ENCODE assay signal across 21 cellular contexts in genomic region chr14:71163842-71164500, GRCh38.
DNase-seq lines count a peak whose midpoint lies in the region; ATAC-seq, FAIRE-seq and TF ChIP-seq lines count a peak whose summit lies in the region.
"Had no signal": no experiment of that assay in that cellular context is flagged by ENCODE, and none has a peak within 500 bp of the region (broad histone marks: within the 10 kb centered on the region; RNA-seq: fewer than 3 reads in every experiment).

No MANE protein-coding gene starts in this region.

- in situ Hi-C loops in HepG2 (cut with HindIII; ENCODE audit: extremely low pct_ligation_motif_present, low pct_unique_long_range_greater_than_20kb), result no loop called here

- H3K9ac ChIP-seq in HepG2 (ENCODE audit: insufficient read depth, low read depth, low read length) (no peak overlapping the region), mesenchymal stem cell (ENCODE audit: low read length) (no peak overlapping the region)

- peak overlapping the region; percentile 21 for H2BK5ac ChIP-seq in mesenchymal stem cell (ENCODE audit: low read depth, low read length, poor library complexity, severe bottlenecking)

- H3K27ac ChIP-seq in HepG2 (ENCODE audit: extremely low read length, insufficient read depth, low read length), result no peak overlapping the region
- no peak overlapping the region for H3K27ac ChIP-seq in right lobe of liver
- no peak overlapping the region for H3K27ac ChIP-seq in OCI-LY7 (ENCODE audit: low read depth, low read length, poor library complexity, severe bottlenecking)
- H3K27ac ChIP-seq in mesenchymal stem cell (ENCODE audit: low read length, poor library complexity, severe bottlenecking), result peak overlapping the region; percentile 59
- H3K27ac ChIP-seq: HL-60, prostate gland had no signal

- POLR2A ChIA-PET in HepG2 (lab: Yijun Ruan, JAX), result no interaction called here
- POLR2A ChIA-PET in OCI-LY7 (lab: Charles Lee), result no interaction called here
- POLR2A ChIA-PET in activated CD4-positive, alpha-beta memory T cell treated with anti-CD3 and anti-CD28 coated beads for 36 hours (lab: Charles Lee), result no interaction called here

- no peaks in the 10 kb centered on the region for H3K9me2 ChIP-seq in OCI-LY7 (ENCODE audit: insufficient read depth, low read length)

- H3K9me3 ChIP-seq in HepG2 (ENCODE audit: low read length) (no peaks in the 10 kb centered on the region), right lobe of liver (no peaks in the 10 kb centered on the region), OCI-LY7 (ENCODE audit: low read length) (peaks cover 11% of the 10 kb centered on the region), mesenchymal stem cell (ENCODE audit: control insufficient read depth, low read length) (peaks cover 12% of the 10 kb centered on the region)
- H3K9me3 ChIP-seq: adrenal gland, prostate gland had no signal

- H4K91ac ChIP-seq in mesenchymal stem cell (ENCODE audit: low read length), result no peak overlapping the region

- no peak for DNase-seq in HepG2 (ENCODE audit: low spot score)
- DNase-seq in right lobe of liver, result no peak
- no peak for DNase-seq in OCI-LY7 (ENCODE audit: low spot score)
- no peak for DNase-seq in mesenchymal stem cell
- DNase-seq in activated gamma-delta T cell treated with Interleukin-2 at 50 U/mL for 16 hours, result no peak
- no peak for DNase-seq in effector CD8-positive, alpha-beta T cell (lab: John Stamatoyannopoulos, UW)
- no peak for DNase-seq in activated CD4-positive, alpha-beta memory T cell treated with anti-CD3 and anti-CD28 coated beads for 36 hours
- DNase-seq: activated CD4-positive, alpha-beta T cell treated with anti-CD3 and anti-CD28 coated beads for 4 hours; adrenal gland; erythroblast; foreskin melanocyte; HCEC 1CT; naive B cell; NCI-H2081 treated with DMSO at 0.1 percent for 48 hours; substantia nigra; SW 1271 had no signal

- no peak for TF ChIP-seq CTCF in HepG2 (CRISPR knock-in tag; IDR thresholded peaks at IDR 0.05)
- no peak for TF ChIP-seq CTCF in right lobe of liver (IDR thresholded peaks at IDR 0.05)
- TF ChIP-seq CTCF in OCI-LY7 (conservative IDR thresholded peaks at IDR 0.05; ENCODE audit: low read length), result no peak

- BruUV-seq in HepG2 (replicated peaks; lab: Mats Ljungman, UMichigan), result no TSS peak
- no TSS peak for BruUV-seq in OCI-LY7 (replicated peaks; lab: Mats Ljungman, UMichigan)

- H3K4me1 ChIP-seq in HepG2 (ENCODE audit: insufficient read depth, low read length), result peaks cover 27% of the 10 kb centered on the region
- H3K4me1 ChIP-seq in right lobe of liver, result peaks cover 0 to 12% (median 0%) of the 10 kb centered on the region in 4 donors
- H3K4me1 ChIP-seq in OCI-LY7 (ENCODE audit: insufficient read depth, low read length, poor library complexity, severe bottlenecking), result no peaks in the 10 kb centered on the region
- peaks cover 22% of the 10 kb centered on the region for H3K4me1 ChIP-seq in mesenchymal stem cell (ENCODE audit: control insufficient read depth, insufficient read depth, low read depth, low read length)
- H3K4me1 ChIP-seq: prostate gland had no signal

- no peaks in the 10 kb centered on the region for H3K79me1 ChIP-seq in mesenchymal stem cell (replicated peaks; ENCODE audit: low read length, poor library complexity, severe bottlenecking)

- no peak overlapping the region for H3K4ac ChIP-seq in mesenchymal stem cell (ENCODE audit: low read depth in 1 of 2, low read length in 2 of 2)

- H3K4me2 ChIP-seq in HepG2 (ENCODE audit: low read depth, low read length) (peak overlapping the region; percentile 50), OCI-LY7 (ENCODE audit: low read length) (no peak overlapping the region), mesenchymal stem cell (ENCODE audit: low read length, poor library complexity, severe bottlenecking) (no peak overlapping the region)

- H3K14ac ChIP-seq in mesenchymal stem cell (ENCODE audit: low read length in 2 of 2), result no peak overlapping the region

- H3K36me3 ChIP-seq in HepG2 (replicated peaks in 1 of 2; ENCODE audit: control insufficient read depth in 1 of 2, insufficient read depth in 2 of 2, low read length in 2 of 2) (no peaks in the 10 kb centered on the region), right lobe of liver (no peaks in the 10 kb centered on the region), OCI-LY7 (ENCODE audit: insufficient read depth, low read length) (no peaks in the 10 kb centered on the region), mesenchymal stem cell (ENCODE audit: control insufficient read depth in 1 of 2, insufficient read depth in 2 of 2, low read depth in 1 of 2, low read length in 2 of 2) (no peaks in the 10 kb centered on the region)
- H3K36me3 ChIP-seq: adrenal gland, prostate gland had no signal

- ATAC-seq in HepG2 (no peak; the same call in 2 of the 3 replicates), right lobe of liver (no peak), HG03442 (IDR thresholded peaks at IDR 0.05; ENCODE audit: unreplicated experiment) (no peak)

- TF ChIP-seq POLR2A in HepG2 (IDR thresholded peaks at IDR 0.05; ENCODE audit: insufficient read depth in 1 of 2, low read depth in 2 of 2, low read length in 2 of 2), result no peak
- no peak for TF ChIP-seq POLR2A in right lobe of liver (IDR thresholded peaks at IDR 0.05)

- H3K18ac ChIP-seq in mesenchymal stem cell (ENCODE audit: low read depth in 1 of 2, low read length in 2 of 2), result no peak overlapping the region

- no peak for FAIRE-seq in HepG2 (lab: Jason Lieb, UNC)

- no peak for TF ChIP-seq RAD21 in HepG2 (CRISPR knock-in tag; IDR thresholded peaks at IDR 0.05)

- peaks cover 7% of the 10 kb centered on the region for H3K9me3 Mint-ChIP-seq in activated CD4-positive, alpha-beta memory T cell treated with anti-CD3 and anti-CD28 coated beads for 36 hours

- no peak overlapping the region for H3K4me3 Mint-ChIP-seq in activated CD4-positive, alpha-beta memory T cell treated with anti-CD3 and anti-CD28 coated beads for 36 hours
- H3K4me3 Mint-ChIP-seq: memory B cell, naive B cell had no signal

- no peaks in the 10 kb centered on the region for H3K36me3 Mint-ChIP-seq in activated CD4-positive, alpha-beta memory T cell treated with anti-CD3 and anti-CD28 coated beads for 36 hours
- H3K36me3 Mint-ChIP-seq: CD14-positive monocyte, memory B cell had no signal

- TF ChIP-seq EP300 in HepG2 (IDR thresholded peaks at IDR 0.05; ENCODE audit: low read depth in 2 of 2, low read length in 2 of 2) (no peak), HepG2 (CRISPR knock-in tag; IDR thresholded peaks at IDR 0.05; ENCODE audit: borderline replicate concordance) (no peak)

- H4K20me1 ChIP-seq in HepG2 (ENCODE audit: insufficient read depth, low read length) (no peaks in the 10 kb centered on the region), OCI-LY7 (ENCODE audit: insufficient read depth, low read length) (no peaks in the 10 kb centered on the region)

- H3K27me3 ChIP-seq in HepG2 (ENCODE audit: control insufficient read depth in 1 of 2, insufficient read depth in 2 of 2, low read length in 2 of 2), result peaks cover 0 to 3% of the 10 kb centered on the region in 2 experiments; a peak in 2 of 5 replicates
- no peaks in the 10 kb centered on the region for H3K27me3 ChIP-seq in right lobe of liver
- H3K27me3 ChIP-seq in mesenchymal stem cell (ENCODE audit: control insufficient read depth in 1 of 2, insufficient read depth in 1 of 2, low read length in 2 of 2), result peaks cover 0 to 4% of the 10 kb centered on the region in 2 experiments
- H3K27me3 ChIP-seq: adrenal gland had no signal

- H2AFZ ChIP-seq in HepG2 (ENCODE audit: low read length) (no peak overlapping the region), OCI-LY7 (ENCODE audit: low read length) (0 out of 2 replicates have a peak overlapping the region, but pooled peaks have one; percentile 33), mesenchymal stem cell (ENCODE audit: low read depth, low read length) (no peak overlapping the region)

- H3K4me1 Mint-ChIP-seq in activated CD4-positive, alpha-beta memory T cell treated with anti-CD3 and anti-CD28 coated beads for 36 hours (ENCODE audit: low read depth), result peaks cover 11% of the 10 kb centered on the region

- H3K79me2 ChIP-seq in HepG2 (ENCODE audit: insufficient read depth, low read length) (no peaks in the 10 kb centered on the region), OCI-LY7 (ENCODE audit: insufficient read depth, low read depth, low read length) (no peaks in the 10 kb centered on the region)

- WGBS in HepG2 (ENCODE audit: low lambda C conversion rate), result 29% methylated on average over 4 of the region's 7 CpGs
- 72% methylated on average over 4 of the region's 7 CpGs for WGBS in right lobe of liver (ENCODE audit: insufficient coverage, low coverage, low lambda C conversion rate, missing lambda C conversion rate)
- 70% methylated on average over 7 of the region's 7 CpGs for WGBS in mesenchymal stem cell

- no peak overlapping the region for H2BK12ac ChIP-seq in mesenchymal stem cell (ENCODE audit: low read length in 2 of 2)

- no peak overlapping the region for H4K8ac ChIP-seq in mesenchymal stem cell (ENCODE audit: low read length)

- H2AK5ac ChIP-seq in mesenchymal stem cell (ENCODE audit: low read length, severe bottlenecking), result peak overlapping the region; percentile 71

- no peak overlapping the region for H3K23ac ChIP-seq in mesenchymal stem cell (ENCODE audit: low read length in 2 of 2)

- H2BK120ac ChIP-seq in mesenchymal stem cell (ENCODE audit: low read depth, low read length), result no peak overlapping the region

- no peak overlapping the region for H2BK15ac ChIP-seq in mesenchymal stem cell (ENCODE audit: low read depth, poor library complexity, severe bottlenecking)

- CTCF ChIA-PET in HepG2 (lab: Yijun Ruan, JAX; ENCODE audit: low intra/inter-chr PET ratio, low total read pairs), result no interaction called here
- CTCF ChIA-PET in OCI-LY7 (lab: Charles Lee; ENCODE audit: unreplicated experiment), result no interaction called here
- CTCF ChIA-PET in activated CD4-positive, alpha-beta memory T cell treated with anti-CD3 and anti-CD28 coated beads for 36 hours (lab: Charles Lee), result interaction anchor here (0.6 to 3.4 kb wide), 2 partner anchors 15 to 589 kb away, joined by 3 to 12 read pairs; no protein-coding TSS in a partner anchor

- intact Hi-C loops in HepG2 (cut with micrococcal nuclease; ENCODE audit: unreplicated experiment) (no loop called here), right lobe of liver (cut with DNase I) (no loop called here), OCI-LY7 (cut with micrococcal nuclease; ENCODE audit: unreplicated experiment) (no loop called here)
- intact Hi-C loops in activated CD4-positive, alpha-beta memory T cell treated with anti-CD3 and anti-CD28 coated beads for 36 hours (cut with micrococcal nuclease), result no loop called here

- no peaks in the 10 kb centered on the region for H3K27me3 Mint-ChIP-seq in activated CD4-positive, alpha-beta memory T cell treated with anti-CD3 and anti-CD28 coated beads for 36 hours

- H3K4me3 ChIP-seq in HepG2 (replicated peaks in 1 of 3; ENCODE audit: insufficient read depth in 1 of 3, low read depth in 2 of 3, low read length in 3 of 3) (no peak overlapping the region), right lobe of liver (no peak overlapping the region), OCI-LY7 (ENCODE audit: low read depth, low read length, poor library complexity, severe bottlenecking) (no peak overlapping the region), mesenchymal stem cell (ENCODE audit: insufficient read depth in 1 of 2, low read depth in 1 of 2, low read length in 2 of 2) (no peak overlapping the region)
- H3K4me3 ChIP-seq: adrenal gland, prostate gland had no signal

- no peak overlapping the region for H3K27ac Mint-ChIP-seq in activated CD4-positive, alpha-beta memory T cell treated with anti-CD3 and anti-CD28 coated beads for 36 hours
- H3K27ac Mint-ChIP-seq: memory B cell, naive B cell had no signal
